1 cellular context compared by ENCODE assay signal in the genomic region with DNA sequence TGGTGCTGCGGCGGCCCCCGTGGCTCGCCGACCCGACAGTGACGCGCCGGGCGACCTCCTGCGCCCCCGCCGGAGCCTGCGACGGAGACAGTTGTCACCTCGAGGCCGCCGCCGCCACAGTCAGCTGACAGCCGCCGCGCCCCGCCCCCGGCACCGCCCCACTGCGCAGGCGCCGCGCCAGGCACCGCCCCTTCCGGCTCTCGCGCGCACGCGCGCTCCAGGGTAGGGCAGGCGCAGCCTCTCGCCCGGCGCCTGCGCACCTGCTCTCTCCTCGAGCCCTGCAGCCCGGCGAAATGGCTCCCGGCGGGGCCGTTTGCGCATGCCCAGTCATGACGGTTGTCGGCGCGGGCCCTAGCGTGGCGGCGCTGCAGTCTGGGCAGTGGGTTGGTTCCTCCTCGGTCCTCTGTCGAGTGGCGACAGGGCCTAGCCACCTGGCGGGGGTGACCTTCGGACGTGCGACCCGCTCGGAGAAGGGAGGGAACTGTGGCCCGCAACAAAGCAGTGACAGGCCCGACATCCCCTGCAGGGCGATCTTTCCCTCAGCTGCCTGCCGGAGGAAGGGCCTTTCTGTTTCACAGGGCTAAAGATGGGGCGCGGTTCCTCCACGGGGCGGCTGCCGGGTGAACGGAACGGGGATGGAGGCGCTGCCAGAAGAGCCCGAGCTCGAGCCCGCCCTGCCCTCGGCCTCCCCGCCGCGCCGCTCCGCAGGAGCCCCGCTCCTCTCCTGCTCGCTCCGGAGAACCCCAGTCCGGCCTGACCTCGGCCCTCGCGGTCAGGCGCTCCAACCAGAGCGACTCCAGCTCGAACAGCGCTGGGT.
TF ChIP-seq lines count a peak whose summit lies in the region.

A gene (minus strand): TSS at position 135 of the 817 bp plus-strand sequence. CDS start 134 bp downstream, at position 1.

TF ChIP-seq in HepG2, 621 proteins besides CTCF, POLR2A, EP300 and RAD21 (continued from another document and continues in another):
- TF ChIP-seq, protein P1, sequence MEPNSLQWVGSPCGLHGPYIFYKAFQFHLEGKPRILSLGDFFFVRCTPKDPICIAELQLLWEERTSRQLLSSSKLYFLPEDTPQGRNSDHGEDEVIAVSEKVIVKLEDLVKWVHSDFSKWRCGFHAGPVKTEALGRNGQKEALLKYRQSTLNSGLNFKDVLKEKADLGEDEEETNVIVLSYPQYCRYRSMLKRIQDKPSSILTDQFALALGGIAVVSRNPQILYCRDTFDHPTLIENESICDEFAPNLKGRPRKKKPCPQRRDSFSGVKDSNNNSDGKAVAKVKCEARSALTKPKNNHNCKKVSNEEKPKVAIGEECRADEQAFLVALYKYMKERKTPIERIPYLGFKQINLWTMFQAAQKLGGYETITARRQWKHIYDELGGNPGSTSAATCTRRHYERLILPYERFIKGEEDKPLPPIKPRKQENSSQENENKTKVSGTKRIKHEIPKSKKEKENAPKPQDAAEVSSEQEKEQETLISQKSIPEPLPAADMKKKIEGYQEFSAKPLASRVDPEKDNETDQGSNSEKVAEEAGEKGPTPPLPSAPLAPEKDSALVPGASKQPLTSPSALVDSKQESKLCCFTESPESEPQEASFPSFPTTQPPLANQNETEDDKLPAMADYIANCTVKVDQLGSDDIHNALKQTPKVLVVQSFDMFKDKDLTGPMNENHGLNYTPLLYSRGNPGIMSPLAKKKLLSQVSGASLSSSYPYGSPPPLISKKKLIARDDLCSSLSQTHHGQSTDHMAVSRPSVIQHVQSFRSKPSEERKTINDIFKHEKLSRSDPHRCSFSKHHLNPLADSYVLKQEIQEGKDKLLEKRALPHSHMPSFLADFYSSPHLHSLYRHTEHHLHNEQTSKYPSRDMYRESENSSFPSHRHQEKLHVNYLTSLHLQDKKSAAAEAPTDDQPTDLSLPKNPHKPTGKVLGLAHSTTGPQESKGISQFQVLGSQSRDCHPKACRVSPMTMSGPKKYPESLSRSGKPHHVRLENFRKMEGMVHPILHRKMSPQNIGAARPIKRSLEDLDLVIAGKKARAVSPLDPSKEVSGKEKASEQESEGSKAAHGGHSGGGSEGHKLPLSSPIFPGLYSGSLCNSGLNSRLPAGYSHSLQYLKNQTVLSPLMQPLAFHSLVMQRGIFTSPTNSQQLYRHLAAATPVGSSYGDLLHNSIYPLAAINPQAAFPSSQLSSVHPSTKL (CRISPR knock-in tag; IDR thresholded peaks at IDR 0.05): peak; percentile 36; the same call in 1 of the 2 replicates
- TF ChIP-seq SRF (IDR thresholded peaks at IDR 0.05; ENCODE audit: low read depth, low read length) (no peak), SP1 (IDR thresholded peaks at IDR 0.05) (no peak), SP1 (CRISPR knock-in tag; IDR thresholded peaks at IDR 0.05) (peak; percentile 53), ARID2 (CRISPR knock-in tag; IDR thresholded peaks at IDR 0.05; ENCODE audit: borderline replicate concordance) (no peak; the same call in 1 of the 2 replicates), ZFP82 (CRISPR knock-in tag; IDR thresholded peaks at IDR 0.05; ENCODE audit: borderline replicate concordance) (no peak), FOXP1 (IDR thresholded peaks at IDR 0.05) (no peak), FOXP1 (CRISPR knock-in tag; IDR thresholded peaks at IDR 0.05) (no peak), ZNF816 (CRISPR knock-in tag; IDR thresholded peaks at IDR 0.05; ENCODE audit: borderline replicate concordance) (no peak; the same call in 1 of the 2 replicates), RBFOX2 (IDR thresholded peaks at IDR 0.05; ENCODE audit: low read depth, low read length) (peak; percentile 95), GATAD2A (CRISPR knock-in tag; IDR thresholded peaks at IDR 0.05) (peak; percentile 54; the same call in 1 of the 2 replicates), ZBTB1 (CRISPR knock-in tag; IDR thresholded peaks at IDR 0.05; ENCODE audit: borderline replicate concordance) (no peak), ZNF891 (CRISPR knock-in tag; IDR thresholded peaks at IDR 0.05) (0 out of 2 replicates have a peak, but pooled peaks have one; percentile 67), TEAD3 (CRISPR knock-in tag; optimal IDR thresholded peaks at IDR 0.05; ENCODE audit: borderline replicate concordance) (peak; percentile 33), MXD4 (CRISPR knock-in tag; IDR thresholded peaks at IDR 0.05) (peak; percentile 57; the same call in 1 of the 2 replicates), ZNF180 (CRISPR knock-in tag; IDR thresholded peaks at IDR 0.05; ENCODE audit: borderline replicate concordance, low read depth) (no peak), ZNF598 (CRISPR knock-in tag; IDR thresholded peaks at IDR 0.05; ENCODE audit: borderline replicate concordance) (peak; percentile 82; the same call in 1 of the 2 replicates), BRCA1 (CRISPR knock-in tag; IDR thresholded peaks at IDR 0.05) (no peak; the same call in 1 of the 2 replicates), KDM6A (CRISPR knock-in tag; IDR thresholded peaks at IDR 0.05; ENCODE audit: low read depth) (no peak), REPIN1 (CRISPR knock-in tag; IDR thresholded peaks at IDR 0.05; ENCODE audit: borderline replicate concordance, low read depth) (peak; percentile 92), RXRB (CRISPR knock-in tag; IDR thresholded peaks at IDR 0.05; ENCODE audit: borderline replicate concordance) (peak; percentile 46; the same call in 1 of the 2 replicates), ZFYVE20 (CRISPR knock-in tag; IDR thresholded peaks at IDR 0.05; ENCODE audit: borderline replicate concordance, low read depth) (0 out of 2 replicates have a peak, but pooled peaks have one; percentile 59), ZNF879 (CRISPR knock-in tag; IDR thresholded peaks at IDR 0.05) (no peak), ZNF138 (CRISPR knock-in tag; IDR thresholded peaks at IDR 0.05; ENCODE audit: low read depth) (0 out of 2 replicates have a peak, but pooled peaks have one; percentile 64), ZNF768 (CRISPR knock-in tag; IDR thresholded peaks at IDR 0.05) (peak; percentile 80), YEATS4 (CRISPR knock-in tag; IDR thresholded peaks at IDR 0.05; ENCODE audit: borderline replicate concordance) (peak; percentile 61; the same call in 1 of the 2 replicates), ZKSCAN5 (CRISPR knock-in tag; IDR thresholded peaks at IDR 0.05) (no peak), ZNF468 (CRISPR knock-in tag; IDR thresholded peaks at IDR 0.05) (no peak), ZNF451 (CRISPR knock-in tag; IDR thresholded peaks at IDR 0.05) (peak; percentile 81), CBX5 (CRISPR knock-in tag; IDR thresholded peaks at IDR 0.05; ENCODE audit: borderline replicate concordance) (0 out of 2 replicates have a peak, but pooled peaks have one; percentile 69), ZNF678 (CRISPR knock-in tag; IDR thresholded peaks at IDR 0.05) (peak; percentile 96; the same call in 1 of the 2 replicates), ATF7-NPFF (CRISPR knock-in tag; IDR thresholded peaks at IDR 0.05; ENCODE audit: low read depth) (0 out of 2 replicates have a peak, but pooled peaks have one; percentile 56), ZSCAN25 (CRISPR knock-in tag; IDR thresholded peaks at IDR 0.05) (peak; percentile 44; the same call in 1 of the 2 replicates), SRSF9 (IDR thresholded peaks at IDR 0.05; ENCODE audit: borderline replicate concordance, insufficient read depth, low read depth, low read length, poor library complexity, severe bottlenecking) (no peak), ZNF878 (CRISPR knock-in tag; IDR thresholded peaks at IDR 0.05) (0 out of 2 replicates have a peak, but pooled peaks have one; percentile 59)
- TF ChIP-seq, protein P2, sequence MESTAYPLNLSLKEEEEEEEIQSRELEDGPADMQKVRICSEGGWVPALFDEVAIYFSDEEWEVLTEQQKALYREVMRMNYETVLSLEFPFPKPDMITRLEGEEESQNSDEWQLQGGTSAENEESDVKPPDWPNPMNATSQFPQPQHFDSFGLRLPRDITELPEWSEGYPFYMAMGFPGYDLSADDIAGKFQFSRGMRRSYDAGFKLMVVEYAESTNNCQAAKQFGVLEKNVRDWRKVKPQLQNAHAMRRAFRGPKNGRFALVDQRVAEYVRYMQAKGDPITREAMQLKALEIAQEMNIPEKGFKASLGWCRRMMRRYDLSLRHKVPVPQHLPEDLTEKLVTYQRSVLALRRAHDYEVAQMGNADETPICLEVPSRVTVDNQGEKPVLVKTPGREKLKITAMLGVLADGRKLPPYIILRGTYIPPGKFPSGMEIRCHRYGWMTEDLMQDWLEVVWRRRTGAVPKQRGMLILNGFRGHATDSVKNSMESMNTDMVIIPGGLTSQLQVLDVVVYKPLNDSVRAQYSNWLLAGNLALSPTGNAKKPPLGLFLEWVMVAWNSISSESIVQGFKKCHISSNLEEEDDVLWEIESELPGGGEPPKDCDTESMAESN (CRISPR knock-in tag; conservative IDR thresholded peaks at IDR 0.05): peak; percentile 93
- TF ChIP-seq, protein P3, sequence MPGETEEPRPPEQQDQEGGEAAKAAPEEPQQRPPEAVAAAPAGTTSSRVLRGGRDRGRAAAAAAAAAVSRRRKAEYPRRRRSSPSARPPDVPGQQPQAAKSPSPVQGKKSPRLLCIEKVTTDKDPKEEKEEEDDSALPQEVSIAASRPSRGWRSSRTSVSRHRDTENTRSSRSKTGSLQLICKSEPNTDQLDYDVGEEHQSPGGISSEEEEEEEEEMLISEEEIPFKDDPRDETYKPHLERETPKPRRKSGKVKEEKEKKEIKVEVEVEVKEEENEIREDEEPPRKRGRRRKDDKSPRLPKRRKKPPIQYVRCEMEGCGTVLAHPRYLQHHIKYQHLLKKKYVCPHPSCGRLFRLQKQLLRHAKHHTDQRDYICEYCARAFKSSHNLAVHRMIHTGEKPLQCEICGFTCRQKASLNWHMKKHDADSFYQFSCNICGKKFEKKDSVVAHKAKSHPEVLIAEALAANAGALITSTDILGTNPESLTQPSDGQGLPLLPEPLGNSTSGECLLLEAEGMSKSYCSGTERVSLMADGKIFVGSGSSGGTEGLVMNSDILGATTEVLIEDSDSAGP (CRISPR knock-in tag; IDR thresholded peaks at IDR 0.05; ENCODE audit: borderline replicate concordance): peak; percentile 78
- TF ChIP-seq, protein P4, sequence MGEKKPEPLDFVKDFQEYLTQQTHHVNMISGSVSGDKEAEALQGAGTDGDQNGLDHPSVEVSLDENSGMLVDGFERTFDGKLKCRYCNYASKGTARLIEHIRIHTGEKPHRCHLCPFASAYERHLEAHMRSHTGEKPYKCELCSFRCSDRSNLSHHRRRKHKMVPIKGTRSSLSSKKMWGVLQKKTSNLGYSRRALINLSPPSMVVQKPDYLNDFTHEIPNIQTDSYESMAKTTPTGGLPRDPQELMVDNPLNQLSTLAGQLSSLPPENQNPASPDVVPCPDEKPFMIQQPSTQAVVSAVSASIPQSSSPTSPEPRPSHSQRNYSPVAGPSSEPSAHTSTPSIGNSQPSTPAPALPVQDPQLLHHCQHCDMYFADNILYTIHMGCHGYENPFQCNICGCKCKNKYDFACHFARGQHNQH (CRISPR knock-in tag; IDR thresholded peaks at IDR 0.05): peak; percentile 57; the same call in 1 of the 2 replicates
- TF ChIP-seq, protein P5, sequence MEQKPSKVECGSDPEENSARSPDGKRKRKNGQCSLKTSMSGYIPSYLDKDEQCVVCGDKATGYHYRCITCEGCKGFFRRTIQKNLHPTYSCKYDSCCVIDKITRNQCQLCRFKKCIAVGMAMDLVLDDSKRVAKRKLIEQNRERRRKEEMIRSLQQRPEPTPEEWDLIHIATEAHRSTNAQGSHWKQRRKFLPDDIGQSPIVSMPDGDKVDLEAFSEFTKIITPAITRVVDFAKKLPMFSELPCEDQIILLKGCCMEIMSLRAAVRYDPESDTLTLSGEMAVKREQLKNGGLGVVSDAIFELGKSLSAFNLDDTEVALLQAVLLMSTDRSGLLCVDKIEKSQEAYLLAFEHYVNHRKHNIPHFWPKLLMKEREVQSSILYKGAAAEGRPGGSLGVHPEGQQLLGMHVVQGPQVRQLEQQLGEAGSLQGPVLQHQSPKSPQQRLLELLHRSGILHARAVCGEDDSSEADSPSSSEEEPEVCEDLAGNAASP (CRISPR knock-in tag; IDR thresholded peaks at IDR 0.05; ENCODE audit: borderline replicate concordance): peak; percentile 32; the same call in 1 of the 2 replicates
- TF ChIP-seq, protein P6, sequence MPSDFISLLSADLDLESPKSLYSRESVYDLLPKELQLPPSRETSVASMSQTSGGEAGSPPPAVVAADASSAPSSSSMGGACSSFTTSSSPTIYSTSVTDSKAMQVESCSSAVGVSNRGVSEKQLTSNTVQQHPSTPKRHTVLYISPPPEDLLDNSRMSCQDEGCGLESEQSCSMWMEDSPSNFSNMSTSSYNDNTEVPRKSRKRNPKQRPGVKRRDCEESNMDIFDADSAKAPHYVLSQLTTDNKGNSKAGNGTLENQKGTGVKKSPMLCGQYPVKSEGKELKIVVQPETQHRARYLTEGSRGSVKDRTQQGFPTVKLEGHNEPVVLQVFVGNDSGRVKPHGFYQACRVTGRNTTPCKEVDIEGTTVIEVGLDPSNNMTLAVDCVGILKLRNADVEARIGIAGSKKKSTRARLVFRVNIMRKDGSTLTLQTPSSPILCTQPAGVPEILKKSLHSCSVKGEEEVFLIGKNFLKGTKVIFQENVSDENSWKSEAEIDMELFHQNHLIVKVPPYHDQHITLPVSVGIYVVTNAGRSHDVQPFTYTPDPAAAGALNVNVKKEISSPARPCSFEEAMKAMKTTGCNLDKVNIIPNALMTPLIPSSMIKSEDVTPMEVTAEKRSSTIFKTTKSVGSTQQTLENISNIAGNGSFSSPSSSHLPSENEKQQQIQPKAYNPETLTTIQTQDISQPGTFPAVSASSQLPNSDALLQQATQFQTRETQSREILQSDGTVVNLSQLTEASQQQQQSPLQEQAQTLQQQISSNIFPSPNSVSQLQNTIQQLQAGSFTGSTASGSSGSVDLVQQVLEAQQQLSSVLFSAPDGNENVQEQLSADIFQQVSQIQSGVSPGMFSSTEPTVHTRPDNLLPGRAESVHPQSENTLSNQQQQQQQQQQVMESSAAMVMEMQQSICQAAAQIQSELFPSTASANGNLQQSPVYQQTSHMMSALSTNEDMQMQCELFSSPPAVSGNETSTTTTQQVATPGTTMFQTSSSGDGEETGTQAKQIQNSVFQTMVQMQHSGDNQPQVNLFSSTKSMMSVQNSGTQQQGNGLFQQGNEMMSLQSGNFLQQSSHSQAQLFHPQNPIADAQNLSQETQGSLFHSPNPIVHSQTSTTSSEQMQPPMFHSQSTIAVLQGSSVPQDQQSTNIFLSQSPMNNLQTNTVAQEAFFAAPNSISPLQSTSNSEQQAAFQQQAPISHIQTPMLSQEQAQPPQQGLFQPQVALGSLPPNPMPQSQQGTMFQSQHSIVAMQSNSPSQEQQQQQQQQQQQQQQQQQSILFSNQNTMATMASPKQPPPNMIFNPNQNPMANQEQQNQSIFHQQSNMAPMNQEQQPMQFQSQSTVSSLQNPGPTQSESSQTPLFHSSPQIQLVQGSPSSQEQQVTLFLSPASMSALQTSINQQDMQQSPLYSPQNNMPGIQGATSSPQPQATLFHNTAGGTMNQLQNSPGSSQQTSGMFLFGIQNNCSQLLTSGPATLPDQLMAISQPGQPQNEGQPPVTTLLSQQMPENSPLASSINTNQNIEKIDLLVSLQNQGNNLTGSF (CRISPR knock-in tag; IDR thresholded peaks at IDR 0.05): peak; percentile 12
- TF ChIP-seq, protein P7, sequence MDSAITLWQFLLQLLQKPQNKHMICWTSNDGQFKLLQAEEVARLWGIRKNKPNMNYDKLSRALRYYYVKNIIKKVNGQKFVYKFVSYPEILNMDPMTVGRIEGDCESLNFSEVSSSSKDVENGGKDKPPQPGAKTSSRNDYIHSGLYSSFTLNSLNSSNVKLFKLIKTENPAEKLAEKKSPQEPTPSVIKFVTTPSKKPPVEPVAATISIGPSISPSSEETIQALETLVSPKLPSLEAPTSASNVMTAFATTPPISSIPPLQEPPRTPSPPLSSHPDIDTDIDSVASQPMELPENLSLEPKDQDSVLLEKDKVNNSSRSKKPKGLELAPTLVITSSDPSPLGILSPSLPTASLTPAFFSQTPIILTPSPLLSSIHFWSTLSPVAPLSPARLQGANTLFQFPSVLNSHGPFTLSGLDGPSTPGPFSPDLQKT (CRISPR knock-in tag; IDR thresholded peaks at IDR 0.05; ENCODE audit: borderline replicate concordance): 0 out of 2 replicates have a peak, but pooled peaks have one; percentile 7
